In the genomic region with DNA sequence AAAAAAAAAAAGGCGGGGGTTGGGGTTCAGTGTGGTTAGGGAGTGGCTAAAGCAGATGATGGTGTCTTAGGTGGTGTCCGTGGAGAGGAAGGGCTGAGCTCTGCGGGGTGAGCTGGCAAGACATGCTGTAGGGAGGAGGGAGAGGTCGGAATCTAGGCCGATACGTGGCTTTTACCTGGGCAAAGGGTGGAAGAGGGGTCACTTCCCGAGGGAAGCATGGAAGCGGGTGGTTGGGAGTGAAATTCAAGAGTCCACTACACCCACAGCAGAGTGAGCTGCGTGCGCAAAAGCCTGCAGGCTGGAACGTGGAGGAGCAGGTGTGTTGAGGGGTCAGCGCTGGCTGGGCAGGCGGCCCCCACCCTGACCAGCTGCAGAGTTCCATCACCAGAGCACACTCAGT, we compare ENCODE assay signal across 25 cellular contexts. TPM values are rescaled to one million over a fixed set of nuclear protein-coding genes. Genes with fewer than 3 reads are reported as not detected.
A peak's percentile ranks its signal among the peaks of the same experiment; 100 is the strongest.
DNase-seq lines count a peak whose midpoint lies in the region; ATAC-seq and TF ChIP-seq lines count a peak whose summit lies in the region.
"Had no signal": no experiment of that assay in that cellular context is flagged by ENCODE, and none has a peak within 500 bp of the region (broad histone marks: within the 10 kb centered on the region; RNA-seq: fewer than 3 reads in every experiment).

No MANE protein-coding gene starts in this region.

- no peaks in the 10 kb centered on the region for H3K79me2 ChIP-seq in neural progenitor cell (ENCODE audit: low read depth)
- H3K79me2 ChIP-seq in osteoblast (ENCODE audit: insufficient read depth, low read length): peaks cover 3% of the 10 kb centered on the region

- peak overlapping the region; percentile 25 for H3K27ac Mint-ChIP-seq in central memory CD8-positive, alpha-beta T cell (ENCODE audit: low read depth)
- H3K27ac Mint-ChIP-seq in neural progenitor cell: peak overlapping the region; percentile 33
- H3K27ac Mint-ChIP-seq in CD8-positive, alpha-beta memory T cell: peak overlapping the region in 2 of 8 donors; percentile 5 to 51

- POLR2A ChIA-PET in HEK293 (lab: Yijun Ruan, JAX): no interaction called here
- POLR2A ChIA-PET in CD8-positive, alpha-beta memory T cell (lab: Charles Lee): no interaction called here

- H3K9me3 ChIP-seq in HEK293 (ENCODE audit: control insufficient read depth, insufficient read depth, low read depth, low read length) (no peaks in the 10 kb centered on the region), neural progenitor cell (ENCODE audit: low read depth) (no peaks in the 10 kb centered on the region), osteoblast (ENCODE audit: low read depth, low read length) (no peaks in the 10 kb centered on the region)
- no peaks in the 10 kb centered on the region for H3K9me3 ChIP-seq in CD8-positive, alpha-beta memory T cell (ENCODE audit: low read length)
- H3K9me3 ChIP-seq: BE2C had no signal

- H4K20me1 ChIP-seq in neural progenitor cell (ENCODE audit: low read depth): no peaks in the 10 kb centered on the region
- H4K20me1 ChIP-seq in osteoblast (ENCODE audit: insufficient read depth, low read length): peaks cover 3% of the 10 kb centered on the region

- ATAC-seq in central memory CD8-positive, alpha-beta T cell (replicated peaks; ENCODE audit: extremely low read depth, poor library complexity, severe bottlenecking): no peak
- no peak for ATAC-seq in HG03095 (IDR thresholded peaks at IDR 0.05; ENCODE audit: unreplicated experiment)
- ATAC-seq: GM12878 had no signal

- no peaks in the 10 kb centered on the region for H3K27me3 ChIP-seq in neural progenitor cell
- no peaks in the 10 kb centered on the region for H3K27me3 ChIP-seq in osteoblast (ENCODE audit: insufficient read depth, low read length)
- H3K27me3 ChIP-seq in CD8-positive, alpha-beta memory T cell (ENCODE audit: insufficient read depth, low read length, poor library complexity, severe bottlenecking): no peaks in the 10 kb centered on the region
- H3K27me3 ChIP-seq: BE2C, BLaER1 had no signal

- H3K9ac ChIP-seq in neural progenitor cell: no peak overlapping the region
- H3K9ac ChIP-seq: BLaER1 had no signal

- H3K4me3 ChIP-seq in HEK293 (ENCODE audit: low read depth, low read length) (no peak overlapping the region), neural progenitor cell (no peak overlapping the region), osteoblast (ENCODE audit: insufficient read depth, low read length) (no peak overlapping the region)
- H3K4me3 ChIP-seq in CD8-positive, alpha-beta memory T cell (ENCODE audit: low read length): no peak overlapping the region
- H3K4me3 ChIP-seq: BLaER1, GM12878 had no signal

- TF ChIP-seq CTCF in HEK293 (tag by site-specific recombination; IDR thresholded peaks at IDR 0.05) (no peak), neural progenitor cell (IDR thresholded peaks at IDR 0.05) (no peak), osteoblast (IDR thresholded peaks at IDR 0.05; ENCODE audit: extremely low read depth, low read depth, low read length) (no peak)

- H3K4me3 Mint-ChIP-seq in central memory CD8-positive, alpha-beta T cell: no peak overlapping the region
- H3K4me3 Mint-ChIP-seq in neural progenitor cell: no peak overlapping the region
- no peak overlapping the region for H3K4me3 Mint-ChIP-seq in CD8-positive, alpha-beta memory T cell
- H3K4me3 Mint-ChIP-seq: CD14-positive monocyte; CD4-positive, alpha-beta memory T cell; CD4-positive, CD25-positive, alpha-beta regulatory T cell had no signal

- H2AFZ ChIP-seq in neural progenitor cell (replicated peaks) (no peak overlapping the region), osteoblast (ENCODE audit: low read length) (no peak overlapping the region)

- H3F3A ChIP-seq in neural progenitor cell (ENCODE audit: low read depth): no peaks in the 10 kb centered on the region

- H3K36me3 ChIP-seq in HEK293 (ENCODE audit: control insufficient read depth in 2 of 2, insufficient read depth in 1 of 2, low read length in 2 of 2): peaks cover 18 to 100% of the 10 kb centered on the region in 2 experiments; a peak in 2 of 3 replicates
- peaks cover 2% of the 10 kb centered on the region for H3K36me3 ChIP-seq in neural progenitor cell
- peaks cover 85% of the 10 kb centered on the region for H3K36me3 ChIP-seq in osteoblast (ENCODE audit: insufficient read depth, low read length)
- peaks cover 32% of the 10 kb centered on the region for H3K36me3 ChIP-seq in CD8-positive, alpha-beta memory T cell (ENCODE audit: insufficient read depth, low read length)

- H3K4me1 ChIP-seq in HEK293 (ENCODE audit: control insufficient read depth, insufficient read depth, low read length) (no peaks in the 10 kb centered on the region), neural progenitor cell (no peaks in the 10 kb centered on the region), osteoblast (ENCODE audit: insufficient read depth, low read length) (no peaks in the 10 kb centered on the region)
- H3K4me1 ChIP-seq in CD8-positive, alpha-beta memory T cell (ENCODE audit: insufficient read depth, low read length): no peaks in the 10 kb centered on the region
- H3K4me1 ChIP-seq: BE2C, BLaER1, Caco-2 had no signal

- peaks cover 24% of the 10 kb centered on the region for H3K36me3 Mint-ChIP-seq in central memory CD8-positive, alpha-beta T cell (ENCODE audit: insufficient read depth)
- H3K36me3 Mint-ChIP-seq in neural progenitor cell: peaks cover 42% of the 10 kb centered on the region
- peaks cover 16 to 91% (median 19%) of the 10 kb centered on the region in 3 donors for H3K36me3 Mint-ChIP-seq in CD8-positive, alpha-beta memory T cell

- no peaks in the 10 kb centered on the region for H3K9me3 Mint-ChIP-seq in central memory CD8-positive, alpha-beta T cell
- peaks cover 9% of the 10 kb centered on the region for H3K9me3 Mint-ChIP-seq in neural progenitor cell
- H3K9me3 Mint-ChIP-seq in CD8-positive, alpha-beta memory T cell: peaks cover 0 to 1% (median under 1%) of the 10 kb centered on the region in 5 donors

- H3K27me3 Mint-ChIP-seq in central memory CD8-positive, alpha-beta T cell: no peaks in the 10 kb centered on the region
- peaks cover 2% of the 10 kb centered on the region for H3K27me3 Mint-ChIP-seq in neural progenitor cell (ENCODE audit: insufficient read depth, low read depth)
- H3K27me3 Mint-ChIP-seq in CD8-positive, alpha-beta memory T cell: no peaks in the 10 kb centered on the region
- H3K27me3 Mint-ChIP-seq: CD4-positive, alpha-beta memory T cell; CD4-positive, CD25-positive, alpha-beta regulatory T cell had no signal

- no peaks in the 10 kb centered on the region for H3K4me1 Mint-ChIP-seq in central memory CD8-positive, alpha-beta T cell
- H3K4me1 Mint-ChIP-seq in neural progenitor cell: no peaks in the 10 kb centered on the region
- peaks cover 0 to 3% (median 0%) of the 10 kb centered on the region in 3 donors for H3K4me1 Mint-ChIP-seq in CD8-positive, alpha-beta memory T cell
- H3K4me1 Mint-ChIP-seq: CD14-positive monocyte; CD4-positive, alpha-beta memory T cell had no signal

- H3K27ac ChIP-seq in HEK293 (ENCODE audit: extremely low read depth, low read depth, low read length): no peak overlapping the region
- no peak overlapping the region for H3K27ac ChIP-seq in neural progenitor cell
- H3K27ac ChIP-seq in osteoblast (ENCODE audit: low read depth, low read length): no peak overlapping the region
- H3K27ac ChIP-seq in CD8-positive, alpha-beta memory T cell (ENCODE audit: low read depth, low read length): no peak overlapping the region
- H3K27ac ChIP-seq: 22Rv1, BLaER1 had no signal

- CTCF ChIA-PET in HEK293 (lab: Yijun Ruan, JAX): interaction anchor here (0.7 kb wide), 1 partner anchor 85 kb away, joined by 5 read pairs; no protein-coding TSS in a partner anchor
- CTCF ChIA-PET in CD8-positive, alpha-beta memory T cell (lab: Charles Lee): interaction anchor here (0.7 to 1.6 kb wide), 2 partner anchors 18 to 587 kb away, joined by 3 read pairs; no protein-coding TSS in a partner anchor

- H3K4me2 ChIP-seq in neural progenitor cell (no peak overlapping the region), osteoblast (ENCODE audit: insufficient read depth, low read length) (no peak overlapping the region)
- H3K4me2 ChIP-seq: BLaER1 had no signal

- no peak for DNase-seq in central memory CD8-positive, alpha-beta T cell (ENCODE audit: low spot score in 2 of 2)
- DNase-seq in neural progenitor cell (ENCODE audit: low spot score) (no peak), osteoblast (ENCODE audit: insufficient read length, low spot score, missing footprints) (peak; percentile 66), activated T-cell treated with anti-CD3 and anti-CD28 coated beads for 4 hours (no peak)
- no peak for DNase-seq in CD8-positive, alpha-beta memory T cell
- DNase-seq: ACHN; BE2C; C1 segment of cervical spinal cord; Caco-2; Calu3; CD4-positive, alpha-beta memory T cell; CD4-positive, CD25-positive, alpha-beta regulatory T cell; DMS 273 treated with DMSO at 0.1 percent for 48 hours; DMS153; DMS53; DMS79; DND-41; EL; GDM1 had no signal

TF ChIP-seq in HEK293, 187 proteins besides CTCF, POLR2A, EP300 and RAD21:
- TF ChIP-seq ZIC2 (tag by site-specific recombination; IDR thresholded peaks at IDR 0.05) (no peak), ZNF600 (tag by site-specific recombination; IDR thresholded peaks at IDR 0.05) (peak; percentile 55; the same call in 1 of the 2 replicates)
- TF ChIP-seq, protein P1, sequence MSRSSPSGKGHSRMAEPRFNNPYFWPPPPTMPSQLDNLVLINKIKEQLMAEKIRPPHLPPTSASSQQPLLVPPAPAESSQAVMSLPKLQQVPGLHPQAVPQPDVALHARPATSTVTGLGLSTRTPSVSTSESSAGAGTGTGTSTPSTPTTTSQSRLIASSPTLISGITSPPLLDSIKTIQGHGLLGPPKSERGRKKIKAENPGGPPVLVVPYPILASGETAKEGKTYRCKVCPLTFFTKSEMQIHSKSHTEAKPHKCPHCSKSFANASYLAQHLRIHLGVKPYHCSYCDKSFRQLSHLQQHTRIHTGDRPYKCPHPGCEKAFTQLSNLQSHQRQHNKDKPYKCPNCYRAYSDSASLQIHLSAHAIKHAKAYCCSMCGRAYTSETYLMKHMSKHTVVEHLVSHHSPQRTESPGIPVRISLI (tag by site-specific recombination; IDR thresholded peaks at IDR 0.05): peak; percentile 19; the same call in 1 of the 2 replicates

RNA-seq across cellular contexts. Expression of gene TBC1D9B, which starts 17.8 kb away (rescaled TPM):
- 26.7 and 60.1 TPM in 2 replicates for total RNA-seq in neural progenitor cell (ENCODE audit: low replicate concordance)
- 89.4 and 90.2 TPM in 2 replicates for total RNA-seq in osteoblast
- total RNA-seq in CD8-positive, alpha-beta memory T cell: 10 to 100 TPM; 73.7 to 74.8 TPM
- polyA plus RNA-seq in CD8-positive, alpha-beta memory T cell: 43.9 TPM

RNA-seq across cellular contexts. Expression of gene MRNIP, which starts 31.3 kb away (rescaled TPM):
- total RNA-seq in neural progenitor cell (ENCODE audit: low replicate concordance): 68.5 and 73.5 TPM in 2 replicates
- 10.1 and 12.7 TPM in 2 replicates for total RNA-seq in osteoblast
- 10 to 100 TPM; 23.9 to 27.2 TPM for total RNA-seq in CD8-positive, alpha-beta memory T cell
- 17.7 TPM for polyA plus RNA-seq in CD8-positive, alpha-beta memory T cell
